ENCODE assay signal across 9 cellular contexts in the genomic region with DNA sequence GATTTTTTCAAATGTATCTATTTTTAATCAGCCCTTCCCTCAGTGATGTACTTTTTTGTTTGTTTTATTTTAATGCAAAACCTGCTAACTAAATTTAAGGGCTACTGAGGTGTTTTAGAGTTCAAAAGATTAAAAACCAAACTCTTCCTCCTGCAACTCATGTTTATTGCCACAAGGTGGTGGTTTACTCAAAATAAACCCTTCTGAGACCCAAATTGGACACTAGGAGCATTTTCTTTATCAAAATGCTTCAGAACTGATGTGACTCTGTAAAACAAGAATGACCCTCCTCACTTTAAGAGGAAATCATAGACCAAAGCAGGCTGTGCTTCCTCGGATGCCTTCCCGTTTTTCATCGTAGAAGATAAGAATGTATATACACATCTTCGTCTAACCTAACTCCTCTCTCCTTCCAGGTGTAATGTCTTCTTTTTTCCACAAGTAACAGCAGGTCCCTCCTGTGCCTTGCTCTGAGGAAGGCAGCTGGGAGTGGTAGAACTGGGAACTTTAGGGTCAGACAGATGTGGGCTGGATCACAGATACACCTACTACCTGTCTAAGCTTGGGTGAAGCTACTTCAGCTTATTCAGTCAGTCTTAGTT. TPM values are rescaled to one million over a fixed set of nuclear protein-coding genes. Genes with fewer than 3 reads are reported as not detected.
DNase-seq lines count a peak whose midpoint lies in the region; ATAC-seq and TF ChIP-seq lines count a peak whose summit lies in the region.
"Had no signal": no experiment of that assay in that cellular context is flagged by ENCODE, and none has a peak within 500 bp of the region (broad histone marks: within the 10 kb centered on the region; RNA-seq: fewer than 3 reads in every experiment).

No MANE protein-coding gene starts in this region.

- in situ Hi-C loops in ACHN (cut with HindIII; ENCODE audit: low pct_ligation_motif_present, low pct_unique_long_range_greater_than_20kb, low sequenced_read_pairs) = no loop called here

- H3K9me3 Mint-ChIP-seq in stimulated activated effector memory CD8-positive, alpha-beta T cell treated with anti-CD3 and anti-CD28 coated beads, Interleukin-12 subunit alpha, Interleukin-12 subunit beta, amount 100 ng/mL, for 72 hours = no peaks in the 10 kb centered on the region
- H3K9me3 Mint-ChIP-seq: dendritic cell treated with granulocyte-macrophage colony-stimulating factor and Interleukin-4, amounts not matched to agents 40 ng/mL and 50 ng/mL, for 4 days had no signal

- H3K27ac Mint-ChIP-seq in stimulated activated effector memory CD8-positive, alpha-beta T cell treated with anti-CD3 and anti-CD28 coated beads, Interleukin-12 subunit alpha, Interleukin-12 subunit beta, amount 100 ng/mL, for 72 hours = peak overlapping the region; percentile 8
- H3K27ac Mint-ChIP-seq: dendritic cell treated with granulocyte-macrophage colony-stimulating factor and Interleukin-4, amounts not matched to agents 40 ng/mL and 50 ng/mL, for 4 days had no signal

- peaks cover 27% of the 10 kb centered on the region for H3K4me1 Mint-ChIP-seq in stimulated activated effector memory CD8-positive, alpha-beta T cell treated with anti-CD3 and anti-CD28 coated beads, Interleukin-12 subunit alpha, Interleukin-12 subunit beta, amount 100 ng/mL, for 72 hours

- no peaks in the 10 kb centered on the region for H3K36me3 Mint-ChIP-seq in stimulated activated effector memory CD8-positive, alpha-beta T cell treated with anti-CD3 and anti-CD28 coated beads, Interleukin-12 subunit alpha, Interleukin-12 subunit beta, amount 100 ng/mL, for 72 hours

- H3K4me3 ChIP-seq in fibroblast of the aortic adventitia (ENCODE audit: low read depth, low read length) = no peak overlapping the region

- peak; percentile 42 for TF ChIP-seq CTCF in GM12872 (IDR thresholded peaks at IDR 0.05; ENCODE audit: insufficient read depth, low read depth, low read length)
- peak; percentile 66 for TF ChIP-seq CTCF in fibroblast of the aortic adventitia (IDR thresholded peaks at IDR 0.05; ENCODE audit: insufficient read depth, low read length)

- DNase-seq in ACHN = peak; percentile 49
- DNase-seq in RPMI7951 (ENCODE audit: low read depth) = peak; percentile 49
- DNase-seq in fibroblast of the aortic adventitia (ENCODE audit: low read depth) = peak; percentile 69
- DNase-seq in stimulated activated effector memory CD8-positive, alpha-beta T cell treated with anti-CD3 and anti-CD28 coated beads, Interleukin-12 subunit alpha, Interleukin-12 subunit beta, amount 100 ng/mL, for 72 hours (ENCODE audit: low spot score in 2 of 2) = no peak

- H3K4me3 Mint-ChIP-seq in stimulated activated effector memory CD8-positive, alpha-beta T cell treated with anti-CD3 and anti-CD28 coated beads, Interleukin-12 subunit alpha, Interleukin-12 subunit beta, amount 100 ng/mL, for 72 hours = no peak overlapping the region
- H3K4me3 Mint-ChIP-seq: dendritic cell treated with granulocyte-macrophage colony-stimulating factor and Interleukin-4, amounts not matched to agents 40 ng/mL and 50 ng/mL, for 4 days had no signal

- no peak for ATAC-seq in stimulated activated effector memory CD8-positive, alpha-beta T cell treated with anti-CD3 and anti-CD28 coated beads, Interleukin-12 subunit alpha, Interleukin-12 subunit beta, amount 100 ng/mL, for 72 hours
- ATAC-seq in HG02610 (IDR thresholded peaks at IDR 0.05; ENCODE audit: unreplicated experiment) (no peak), GM21825 (IDR thresholded peaks at IDR 0.05; ENCODE audit: unreplicated experiment) (no peak), HG03378 (IDR thresholded peaks at IDR 0.05; ENCODE audit: unreplicated experiment) (no peak)

RNA-seq across cellular contexts. Expression of gene NME9, which starts 2.9 kb away (rescaled TPM):
- total RNA-seq in RPMI7951 (2014; rRNA removed; shearing (Covaris generic)) = not detected in 2 replicates
- 0.18 TPM in 1 of 2 replicates, not detected in the other for total RNA-seq in fibroblast of the aortic adventitia (ENCODE audit: low replicate concordance)

RNA-seq across cellular contexts. Expression of gene MRAS, which starts 15.8 kb away (rescaled TPM):
- total RNA-seq in RPMI7951 (2014; rRNA removed; shearing (Covaris generic)) = 23.5 and 29.6 TPM in 2 replicates
- 31.2 and 53.3 TPM in 2 replicates for total RNA-seq in fibroblast of the aortic adventitia (ENCODE audit: low replicate concordance)

Comparison
In these comparisons a context has a peak if more than half of its experiments do, and no peak if none do; other contexts are left out.
1. DNase-seq: peak in ACHN (single experiment), RPMI7951 (single experiment) and fibroblast of the aortic adventitia (single experiment); none in stimulated activated effector memory CD8-positive, alpha-beta T cell treated with anti-CD3 and anti-CD28 coated beads, Interleukin-12 subunit alpha, Interleukin-12 subunit beta, amount 100 ng/mL, for 72 hours (0 of 2).